8 cellular contexts compared by ENCODE assay signal in genomic region chr1:50978852-50979781, GRCh38. TPM values are rescaled to one million over a fixed set of nuclear protein-coding genes. Genes with fewer than 3 reads are reported as not detected.
DNase-seq lines count a peak whose midpoint lies in the region; ATAC-seq, FAIRE-seq and TF ChIP-seq lines count a peak whose summit lies in the region.

No MANE protein-coding gene starts in this region.

- CTCF ChIA-PET in H1 (lab: Charles Lee; ENCODE audit: partially characterized antibody): interaction anchor here (0.7 to 3.0 kb wide), 3 partner anchors 50 to 209 kb away, joined by 3 to 14 read pairs (median 3); no protein-coding TSS in a partner anchor

- peaks cover 99% of the 10 kb centered on the region for H3K27me3 ChIP-seq in HUES64 (ENCODE audit: insufficient read depth, low read length)
- peaks cover 30 to 78% (median 51%) of the 10 kb centered on the region in 4 experiments for H3K27me3 ChIP-seq in H1 (replicated peaks in 1 of 4; ENCODE audit: control insufficient read depth in 3 of 4, extremely low read depth in 1 of 4, insufficient read depth in 3 of 4, low read length in 3 of 4)

- no peak overlapping the region for H2AFZ ChIP-seq in H1 (ENCODE audit: low read length)

- DNase-seq in COR-L47 (lab: John Stamatoyannopoulos, UW): peak; percentile 60
- DNase-seq in SHP77 treated with DMSO at 0.1 percent for 48 hours (lab: John Stamatoyannopoulos, UW): peak; percentile 59
- peak in 1 of 2 experiments; percentile 47 for DNase-seq in H1 (ENCODE audit: low read depth in 1 of 2, low spot score in 2 of 2)
- no peak for DNase-seq in natural killer cell

- FAIRE-seq in H1 (lab: Jason Lieb, UNC): no peak

- no peak for TF ChIP-seq EP300 in H1 (IDR thresholded peaks at IDR 0.05; ENCODE audit: borderline replicate concordance in 1 of 2, low read depth in 2 of 2, low read length in 2 of 2)

- no peak for TF ChIP-seq POLR2A in H1 (IDR thresholded peaks at IDR 0.05; ENCODE audit: control extremely low read depth in 1 of 2, low read depth in 2 of 2, low read length in 2 of 2)

- peaks cover 3% of the 10 kb centered on the region; the same call in 1 of the 2 replicates for H3K23me2 ChIP-seq in H1 (ENCODE audit: low read depth, low read length)

- 8% methylated on average over 8 of the region's 10 CpGs for WGBS in HUES64
- WGBS in H1 (ENCODE audit: extremely low coverage in 1 of 2, insufficient coverage in 1 of 2, insufficient read length in 1 of 2, insufficient replicate concordance in 2 of 2, low coverage in 1 of 2, low lambda C conversion rate in 2 of 2, missing lambda C conversion rate in 1 of 2), 2 experiments: 8% methylated on average over 10 of the region's 10 CpGs; no CpG with 5 or more reads in 1 of the 2 experiments

- POLR2A ChIA-PET in H1 (lab: Charles Lee; ENCODE audit: partially characterized antibody): interaction anchor here (1.0 kb wide), 1 partner anchor 9 kb away, joined by 4 read pairs; the partner anchor contains the start of gene CDKN2C

- peak overlapping the region; percentile 52 for H3K4me3 ChIP-seq in HUES64 (ENCODE audit: low read length)
- H3K4me3 ChIP-seq in H1 (ENCODE audit: extremely low read depth in 1 of 4, insufficient read depth in 2 of 4, low read depth in 3 of 4, low read length in 4 of 4): peak overlapping the region; percentile 7 to 67 (median 32); a peak in 5 of 8 replicates

- H3K4me1 Mint-ChIP-seq in natural killer cell: peaks cover 18 to 21% of the 10 kb centered on the region in 2 donors

- no peak for TF ChIP-seq CTCF in H1 (IDR thresholded peaks at IDR 0.05; ENCODE audit: control extremely low read depth in 1 of 3, insufficient read depth in 1 of 3, low read depth in 1 of 3, low read length in 3 of 3)
- no peak for TF ChIP-seq CTCF in natural killer cell (IDR thresholded peaks at IDR 0.05)

- H3K18ac ChIP-seq in H1 (ENCODE audit: extremely low read depth, low read length): no peak overlapping the region

- H3K4me2 ChIP-seq in H1 (ENCODE audit: insufficient read depth in 1 of 2, low read depth in 2 of 2, low read length in 2 of 2): peak overlapping the region; percentile 54 to 74

- no peaks in the 10 kb centered on the region for H3K27me3 Mint-ChIP-seq in natural killer cell (ENCODE audit: low read depth in 2 of 2)

- peaks cover 5% of the 10 kb centered on the region in 2 experiments for H4K20me1 ChIP-seq in H1 (replicated peaks in 1 of 2; ENCODE audit: control insufficient read depth in 1 of 2, insufficient read depth in 2 of 2, low read length in 2 of 2)

- H2BK5ac ChIP-seq in H1 (ENCODE audit: low read depth, low read length): no peak overlapping the region

- H3K27ac Mint-ChIP-seq in natural killer cell: peak overlapping the region; percentile 61 to 88

- no peaks in the 10 kb centered on the region for H3K79me2 ChIP-seq in H1 (ENCODE audit: control insufficient read depth in 1 of 2, insufficient read depth in 2 of 2, low read length in 2 of 2)

- intact Hi-C loops in natural killer cell (cut with micrococcal nuclease): loop anchor here (1.0 to 10.0 kb wide), 4 partner anchors 11 to 1656 kb away; partner anchors contain the start of genes FAF1 and SHISAL2A

- H3K79me1 ChIP-seq in H1 (ENCODE audit: low read depth, low read length): no peaks in the 10 kb centered on the region

- H3K4me3 Mint-ChIP-seq in natural killer cell: peak overlapping the region; percentile 86

- no peak overlapping the region for H2BK120ac ChIP-seq in H1 (replicated peaks; ENCODE audit: low read depth, low read length)

- H2AK5ac ChIP-seq in H1 (ENCODE audit: low read depth, low read length): no peak overlapping the region

- no peak overlapping the region for H2BK12ac ChIP-seq in H1 (ENCODE audit: low read depth, low read length)

- no peak overlapping the region for H3K4ac ChIP-seq in H1 (replicated peaks; ENCODE audit: insufficient read length, low read depth, low read length)

- no peak overlapping the region for H3K27ac ChIP-seq in HUES64 (ENCODE audit: low read depth, low read length)
- H3K27ac ChIP-seq in H1 (ENCODE audit: low read depth, low read length): no peak overlapping the region

- H3K36me3 Mint-ChIP-seq in natural killer cell: no peaks in the 10 kb centered on the region

- H3K4me1 ChIP-seq in HUES64 (ENCODE audit: insufficient read depth, low read length) (peaks cover 24% of the 10 kb centered on the region), H1 (replicated peaks in 1 of 4; ENCODE audit: control insufficient read depth in 3 of 4, insufficient read depth in 4 of 4, low read length in 3 of 4) (peaks cover 2 to 6% (median 4%) of the 10 kb centered on the region in 4 experiments; a peak in 5 of 7 replicates)

- no peak overlapping the region for H3K14ac ChIP-seq in H1 (ENCODE audit: insufficient read length)

- H2BK15ac ChIP-seq in H1 (ENCODE audit: low read length): no peak overlapping the region

- ATAC-seq in natural killer cell: no peak
- no peak for ATAC-seq in GM21381 (IDR thresholded peaks at IDR 0.05; ENCODE audit: unreplicated experiment)
- no peak for ATAC-seq in GM19397 (IDR thresholded peaks at IDR 0.05; ENCODE audit: unreplicated experiment)
- ATAC-seq in HG03521 (IDR thresholded peaks at IDR 0.05; ENCODE audit: unreplicated experiment): no peak

- TF ChIP-seq RAD21 in H1 (IDR thresholded peaks at IDR 0.05 in 1 of 2, conservative IDR thresholded peaks at IDR 0.05 in 1 of 2; ENCODE audit: low read depth in 2 of 2, low read length in 2 of 2): no peak

- no peak overlapping the region for H4K91ac ChIP-seq in H1 (replicated peaks; ENCODE audit: insufficient read length, low read length)

- no peak overlapping the region for H4K8ac ChIP-seq in H1 (ENCODE audit: extremely low read depth, insufficient read depth, low read length)

- H3K23ac ChIP-seq in H1 (ENCODE audit: insufficient read length): no peak overlapping the region

- no peak overlapping the region for H4K5ac ChIP-seq in H1 (ENCODE audit: insufficient read length, low read depth, low read length)

- H3K9me3 Mint-ChIP-seq in natural killer cell: no peaks in the 10 kb centered on the region

- H3K9ac ChIP-seq in HUES64 (ENCODE audit: low read depth, low read length) (no peak overlapping the region), H1 (replicated peaks in 1 of 4; ENCODE audit: extremely low read depth in 1 of 4, low read depth in 3 of 4, low read length in 3 of 4) (no peak overlapping the region)

- no peak overlapping the region for H2BK20ac ChIP-seq in H1 (ENCODE audit: low read length)

- H3K36me3 ChIP-seq in HUES64 (ENCODE audit: insufficient read depth, low read length): no peaks in the 10 kb centered on the region
- no peaks in the 10 kb centered on the region for H3K36me3 ChIP-seq in H1 (ENCODE audit: control insufficient read depth in 2 of 4, insufficient read depth in 4 of 4, low read length in 3 of 4)

- H3K9me3 ChIP-seq in HUES64 (ENCODE audit: insufficient read depth, low read depth, low read length) (no peaks in the 10 kb centered on the region), H1 (ENCODE audit: insufficient read depth in 2 of 2, low read depth in 1 of 2, low read length in 1 of 2) (no peaks in the 10 kb centered on the region)

- H3K56ac ChIP-seq in H1 (replicated peaks; ENCODE audit: insufficient read length, low read depth, low read length): no peak overlapping the region

TF ChIP-seq in H1, 55 proteins besides CTCF, POLR2A, EP300 and RAD21:
- TF ChIP-seq RNF2 (IDR thresholded peaks at IDR 0.05; ENCODE audit: borderline replicate concordance, low read depth, low read length, missing control alignments, poor library complexity, severe bottlenecking): peak; percentile 84
- no peak for TF ChIP-seq SP4 (IDR thresholded peaks at IDR 0.05; ENCODE audit: low read length)
- no peak for TF ChIP-seq MAFK (IDR thresholded peaks at IDR 0.05; ENCODE audit: low read depth, low read length)
- TF ChIP-seq CBX8 (IDR thresholded peaks at IDR 0.05; ENCODE audit: borderline replicate concordance, low read depth, low read length): peak; percentile 73; the same call in 1 of the 2 replicates
- TF ChIP-seq KDM4A (IDR thresholded peaks at IDR 0.05; ENCODE audit: low read depth, low read length, severe bottlenecking): no peak
- TF ChIP-seq EZH2 (IDR thresholded peaks at IDR 0.05; ENCODE audit: low read depth, low read length, severe bottlenecking): peak; percentile 52
- 0 out of 2 replicates have a peak, but pooled peaks have one; percentile 13 for TF ChIP-seq TCF12 (IDR thresholded peaks at IDR 0.05; ENCODE audit: low read depth, low read length)
- TF ChIP-seq SUZ12 (IDR thresholded peaks at IDR 0.05; ENCODE audit: low read length): peak; percentile 40; the same call in 1 of the 2 replicates
TF ChIP-seq in H1: peak in this region for 5.

RNA-seq across cellular contexts. Expression of gene CDKN2C, which starts 9.1 kb away (rescaled TPM):
- polyA plus RNA-seq in HUES64 (2013, experiment 1 of 2): not detected
- 0.32 TPM for polyA plus RNA-seq in HUES64 (2013, experiment 2 of 2)
- total RNA-seq in H1 (2021; fragmentation: NEBNext Ultra II Directional; extraction: Animal tissue kit (Norgen Biotek cat#: 25700)): not detected in 2 replicates
- polyA plus RNA-seq in H1 (2011; rRNA removed): 0.05 TPM in 1 of 2 replicates, not detected in the other
- polyA plus RNA-seq in H1 (2011; cell fraction: cytosol; rRNA removed): not detected
- polyA plus RNA-seq in H1 (2011; cell fraction: nucleus; rRNA removed): 0.06 TPM
- not detected in 4 replicates for polyA plus RNA-seq in H1 (2012, experiment 1 of 2)
- not detected for polyA plus RNA-seq in H1 (2012, experiment 2 of 2)
- not detected for polyA plus RNA-seq in H1 (2013, experiment 1 of 2)
- not detected for polyA plus RNA-seq in H1 (2013, experiment 2 of 2)
- polyA minus RNA-seq in H1 (2011; rRNA and poly(A)+ RNA removed): not detected in 2 replicates
- polyA minus RNA-seq in H1 (2011; cell fraction: cytosol; rRNA and poly(A)+ RNA removed): 0.81 TPM
- polyA minus RNA-seq in H1 (2011; cell fraction: nucleus; rRNA and poly(A)+ RNA removed): 0.50 TPM
- total RNA-seq in natural killer cell: 10 to 100 TPM; 17.1 to 21.9 (median 19.0) TPM

RNA-seq across cellular contexts. Expression of gene FAF1, which starts 19.1 kb away (rescaled TPM):
- 57.9 TPM for polyA plus RNA-seq in HUES64 (2013, experiment 1 of 2)
- polyA plus RNA-seq in HUES64 (2013, experiment 2 of 2): 62.6 TPM
- 63.9 and 65.9 TPM in 2 replicates for total RNA-seq in H1 (2021; fragmentation: NEBNext Ultra II Directional; extraction: Animal tissue kit (Norgen Biotek cat#: 25700))
- polyA plus RNA-seq in H1 (2011; rRNA removed): 5.9 and 10.8 TPM in 2 replicates
- polyA plus RNA-seq in H1 (2011; cell fraction: cytosol; rRNA removed): 16.2 TPM
- polyA plus RNA-seq in H1 (2011; cell fraction: nucleus; rRNA removed): 4.7 TPM
- 41.9 to 60.7 TPM (median 46.5 TPM) in 4 replicates for polyA plus RNA-seq in H1 (2012, experiment 1 of 2)
- polyA plus RNA-seq in H1 (2012, experiment 2 of 2): 7.3 TPM
- 21.9 TPM for polyA plus RNA-seq in H1 (2013, experiment 1 of 2)
- 23.1 TPM for polyA plus RNA-seq in H1 (2013, experiment 2 of 2)
- 44.3 and 62.3 TPM in 2 replicates for polyA minus RNA-seq in H1 (2011; rRNA and poly(A)+ RNA removed)
- 19.8 TPM for polyA minus RNA-seq in H1 (2011; cell fraction: cytosol; rRNA and poly(A)+ RNA removed)
- polyA minus RNA-seq in H1 (2011; cell fraction: nucleus; rRNA and poly(A)+ RNA removed): 54.6 TPM
- total RNA-seq in natural killer cell: 10 to 100 TPM; 56.8 to 59.7 (median 57.2) TPM

Comparison
In these comparisons a context has a peak if more than half of its experiments do, and no peak if none do; other contexts are left out.
1. RNA of gene CDKN2C, which starts 9.1 kb away (total RNA-seq): 17.1 to 21.9 TPM in natural killer cell; not detected in H1; every median in the first group is over 10 times any median in the second.